10 cellular contexts compared by ENCODE assay signal in the genomic region with DNA sequence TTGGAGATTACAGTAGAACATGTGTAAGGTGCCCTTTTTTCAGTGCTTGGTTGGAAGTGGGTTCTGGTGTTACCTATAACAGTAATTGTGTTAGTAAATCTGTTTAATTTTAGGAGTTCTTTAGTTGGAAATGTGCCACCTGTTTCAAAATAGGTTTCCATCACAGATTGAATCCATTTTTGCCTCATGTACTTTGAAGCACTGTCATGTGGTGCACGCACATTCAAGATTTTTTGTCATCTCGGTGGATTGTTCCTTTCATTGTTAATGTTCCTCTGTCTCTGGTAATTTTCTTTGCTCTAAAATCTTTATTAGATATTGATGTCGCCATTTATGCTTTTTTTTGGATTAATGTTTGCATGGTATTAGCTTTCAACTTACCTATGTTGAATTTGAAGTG. TPM values are rescaled to one million over a fixed set of nuclear protein-coding genes. Genes with fewer than 3 reads are reported as not detected.
DNase-seq lines count a peak whose midpoint lies in the region; ATAC-seq, FAIRE-seq and TF ChIP-seq lines count a peak whose summit lies in the region.
"Had no signal": no experiment of that assay in that cellular context is flagged by ENCODE, and none has a peak within 500 bp of the region (broad histone marks: within the 10 kb centered on the region; RNA-seq: fewer than 3 reads in every experiment).

No MANE protein-coding gene starts in this region.

- SMC1A ChIA-PET in GM12878 (lab: Charles Lee; ENCODE audit: uncharacterized antibody, unreplicated experiment) = interaction anchor here (0.6 to 1.1 kb wide), 5 partner anchors 16 to 329 kb away, joined by 3 to 5 read pairs (median 3); no protein-coding TSS in a partner anchor

- peak overlapping the region; percentile 93 for H3K4me3 Mint-ChIP-seq in HFFc6

- H3K36me3 ChIP-seq in GM12878 (ENCODE audit: control insufficient read depth in 2 of 2, insufficient read depth in 2 of 2, low read length in 1 of 2) (no peaks in the 10 kb centered on the region), mucosa of rectum (ENCODE audit: control insufficient read depth in 2 of 2, insufficient read depth in 2 of 2, low read length in 2 of 2) (no peaks in the 10 kb centered on the region)

- no peaks in the 10 kb centered on the region; the same call in none of the 2 replicates for H3K27me3 Mint-ChIP-seq in HFFc6 (ENCODE audit: insufficient read depth)

- no peak for TF ChIP-seq POLR2A in GM12878 (IDR thresholded peaks at IDR 0.05; ENCODE audit: low read depth, low read length)

- TF ChIP-seq CTCF in AG10803 (conservative IDR thresholded peaks at IDR 0.05; ENCODE audit: low read length) (no peak), HFFc6 (IDR thresholded peaks at IDR 0.05) (no peak), GM12878 (IDR thresholded peaks at IDR 0.05 in 2 of 3, conservative IDR thresholded peaks at IDR 0.05 in 1 of 3; ENCODE audit: control insufficient read depth in 2 of 3, extremely low read depth in 1 of 3, insufficient read depth in 1 of 3, low read depth in 3 of 3, low read length in 3 of 3) (no peak)

- no peak for FAIRE-seq in GM12878 (lab: Jason Lieb, UNC)

- POLR2A ChIA-PET in GM12878 (lab: Charles Lee) = interaction anchor here (0.9 kb wide), 1 partner anchor 86 kb away, joined by 3 read pairs; no protein-coding TSS in a partner anchor

- 92% methylated on average over 3 of the region's 3 CpGs for WGBS in GM12878 (ENCODE audit: insufficient coverage, insufficient replicate concordance, low lambda C conversion rate, missing lambda C conversion rate)

- no peaks in the 10 kb centered on the region; the same call in 1 of the 2 replicates for H3K4me1 ChIP-seq in GM12878 (ENCODE audit: control insufficient read depth, insufficient read depth, low read length)
- H3K4me1 ChIP-seq in mucosa of rectum (ENCODE audit: control insufficient read depth in 2 of 2, insufficient read depth in 2 of 2, low read length in 2 of 2) = peaks cover 13 to 15% of the 10 kb centered on the region in 2 donors

- no peaks in the 10 kb centered on the region for H3K27me3 ChIP-seq in GM12878 (replicated peaks in 1 of 2; ENCODE audit: control insufficient read depth in 2 of 2, insufficient read depth in 2 of 2, low read length in 1 of 2)
- H3K27me3 ChIP-seq in mucosa of rectum (ENCODE audit: control insufficient read depth in 2 of 2, insufficient read depth in 2 of 2, low read length in 2 of 2) = no peaks in the 10 kb centered on the region

- H3K36me3 Mint-ChIP-seq in HFFc6 (ENCODE audit: low read depth) = peaks cover 14% of the 10 kb centered on the region; the same call in 1 of the 2 replicates

- no peak for TF ChIP-seq EP300 in GM12878 (IDR thresholded peaks at IDR 0.05; ENCODE audit: borderline replicate concordance in 1 of 2, control insufficient read depth in 1 of 2, low read depth in 2 of 2, low read length in 2 of 2)

- peak overlapping the region; percentile 80 for H3K27ac Mint-ChIP-seq in HFFc6

- H3K4me3 ChIP-seq in AG10803 (ENCODE audit: low read length) (peak overlapping the region; percentile 77), GM12878 (peak overlapping the region; percentile 80), mucosa of rectum (ENCODE audit: low read length in 2 of 2) (peak overlapping the region; percentile 79 to 94)

- intact Hi-C loops in GM12878 (cut with micrococcal nuclease; ENCODE audit: unreplicated experiment) = no loop called here

- BruUV-seq in GM12878 (replicated peaks; lab: Mats Ljungman, UMichigan) = no TSS peak

- no peak overlapping the region; the same call in 1 of the 2 replicates for H3K27ac ChIP-seq in GM12878 (ENCODE audit: control insufficient read depth, insufficient read depth)
- no peak overlapping the region for H3K27ac ChIP-seq in mucosa of rectum (ENCODE audit: low read depth in 2 of 2, low read length in 2 of 2)

- CTCF ChIA-PET in GM12878 (lab: Yijun Ruan, JAX) = no interaction called here

- RAD21 ChIA-PET in GM12878 (lab: Charles Lee; ENCODE audit: unreplicated experiment) = no interaction called here

- ATAC-seq in GM12878 (no peak), GM18909 (IDR thresholded peaks at IDR 0.05; ENCODE audit: poor library complexity, unreplicated experiment) (no peak), HG03521 (IDR thresholded peaks at IDR 0.05; ENCODE audit: unreplicated experiment) (no peak)

- peak overlapping the region; percentile 94 for H3K9ac ChIP-seq in GM12878 (ENCODE audit: control insufficient read depth, insufficient read depth, low read length)
- peak overlapping the region in 1 of 2 donors; percentile 93 for H3K9ac ChIP-seq in mucosa of rectum (ENCODE audit: low read depth in 1 of 2, low read length in 2 of 2)

- no peaks in the 10 kb centered on the region for H4K20me1 ChIP-seq in GM12878 (ENCODE audit: control insufficient read depth, insufficient read depth)

- TF ChIP-seq RAD21 in GM12878 (IDR thresholded peaks at IDR 0.05; ENCODE audit: insufficient read depth, low read depth, low read length) = no peak

- H3K9me3 ChIP-seq in GM12878 (replicated peaks; ENCODE audit: control insufficient read depth, insufficient read depth, low read length) (no peaks in the 10 kb centered on the region; the same call in none of the 3 replicates), mucosa of rectum (ENCODE audit: control insufficient read depth in 2 of 2, low read length in 2 of 2) (peaks cover 0 to 3% of the 10 kb centered on the region in 2 donors)

- peaks cover 34% of the 10 kb centered on the region for H3K79me2 ChIP-seq in GM12878 (ENCODE audit: control insufficient read depth, insufficient read depth, low read length)

- H2AFZ ChIP-seq in GM12878 (ENCODE audit: control insufficient read depth, low read depth, low read length) = no peak overlapping the region

- peaks cover 27% of the 10 kb centered on the region for H3K9me3 Mint-ChIP-seq in HFFc6

- DNase-seq in AG10803 (ENCODE audit: low read depth) (no peak), HFFc6 (no peak), GM12878 (ENCODE audit: low read depth, low spot score) (no peak), NK-92 (lab: John Stamatoyannopoulos, UW; ENCODE audit: unreplicated experiment) (no peak), GDM1 (lab: John Stamatoyannopoulos, UW) (no peak)
- DNase-seq: caudate nucleus, NCI-H1694 treated with DMSO at 0.1 percent for 48 hours had no signal

- H3K4me1 Mint-ChIP-seq in HFFc6 (ENCODE audit: low read depth) = peaks cover 10% of the 10 kb centered on the region

- in situ Hi-C loops in GM12878 (cut with MboI) = no loop called here

- peak overlapping the region; percentile 70 for H3K4me2 ChIP-seq in GM12878 (ENCODE audit: control insufficient read depth, insufficient read depth)

TF ChIP-seq in GM12878, 131 proteins besides CTCF, POLR2A, EP300 and RAD21:
- TF ChIP-seq YY1 (IDR thresholded peaks at IDR 0.05; ENCODE audit: low read depth, low read length) = no peak

RNA-seq across cellular contexts. Expression of a gene that starts 1.3 kb away (rescaled TPM):
- 10 to 100 TPM in 5 of 6 experiments, 1 to 10 TPM in 1; 9.0 to 11.2 (median 10.5) TPM for total RNA-seq in HFFc6 (2021; fragmentation: NEBNext Ultra II Directional; extraction: Animal tissue kit (Norgen Biotek cat#: 25700))
- 228 and 238 TPM in 2 replicates for total RNA-seq in GM12878 (2013; cell fraction: nucleolus; rRNA removed)
- total RNA-seq in GM12878 (2014; rRNA removed) (16.2 and 17.0 TPM in 2 replicates), GM12878 (2014; rRNA removed; fragmentation: Illumina TruSeq; extraction: Trizol) (14.9 and 17.7 TPM in 2 replicates), GM12878 (2021) (15.5 and 17.7 TPM in 2 replicates)
- polyA plus RNA-seq in GM12878 (2011; ENCODE audit: low read depth) = 6.6 TPM
- polyA plus RNA-seq in GM12878 (2011; rRNA removed) (18.8 and 20.7 TPM in 2 replicates), GM12878 (2014; fragmentation: Illumina TruSeq; extraction: Trizol) (10.6 and 11.1 TPM in 2 replicates), GM12878 (2014; fragmentation: Nextera tagmentation; extraction: Ambion mirVana) (1 to 10 TPM in 1 of 2 experiments, under 1 TPM in 1; 0.74 to 1.1 TPM), GM12878 (2014; rRNA removed) (13.0 and 15.1 TPM in 2 replicates), GM12878 (2016; fragmentation: Nextera tagmentation; extraction: Ambion mirVana) (10 to 100 TPM; 11.7 to 12.7 TPM)
- 16.4 and 20.4 TPM in 2 replicates for polyA plus RNA-seq in GM12878 (2011; cell fraction: cytosol; rRNA removed)
- polyA plus RNA-seq in GM12878 (2011; cell fraction: nucleus; rRNA removed) = 44.6 and 54.6 TPM in 2 replicates
- polyA plus RNA-seq in GM12878 (2012) = 8.1 and 11.9 TPM in 2 replicates
- polyA minus RNA-seq in GM12878 (2011; rRNA and poly(A)+ RNA removed) = 67.8 and 90.8 TPM in 2 replicates
- 9.2 and 13.3 TPM in 2 replicates for polyA minus RNA-seq in GM12878 (2011; cell fraction: cytosol; rRNA and poly(A)+ RNA removed)
- 104 and 178 TPM in 2 replicates for polyA minus RNA-seq in GM12878 (2011; cell fraction: nucleus; rRNA and poly(A)+ RNA removed)
